In genomic region chr11:82901165-82901938, GRCh38 we compare ENCODE assay signal across 8 cellular contexts. TPM values are rescaled to one million over a fixed set of nuclear protein-coding genes. Genes with fewer than 3 reads are reported as not detected.
A peak's percentile ranks its signal among the peaks of the same experiment; 100 is the strongest.
DNase-seq lines count a peak whose midpoint lies in the region; ATAC-seq and TF ChIP-seq lines count a peak whose summit lies in the region.

A gene with protein sequence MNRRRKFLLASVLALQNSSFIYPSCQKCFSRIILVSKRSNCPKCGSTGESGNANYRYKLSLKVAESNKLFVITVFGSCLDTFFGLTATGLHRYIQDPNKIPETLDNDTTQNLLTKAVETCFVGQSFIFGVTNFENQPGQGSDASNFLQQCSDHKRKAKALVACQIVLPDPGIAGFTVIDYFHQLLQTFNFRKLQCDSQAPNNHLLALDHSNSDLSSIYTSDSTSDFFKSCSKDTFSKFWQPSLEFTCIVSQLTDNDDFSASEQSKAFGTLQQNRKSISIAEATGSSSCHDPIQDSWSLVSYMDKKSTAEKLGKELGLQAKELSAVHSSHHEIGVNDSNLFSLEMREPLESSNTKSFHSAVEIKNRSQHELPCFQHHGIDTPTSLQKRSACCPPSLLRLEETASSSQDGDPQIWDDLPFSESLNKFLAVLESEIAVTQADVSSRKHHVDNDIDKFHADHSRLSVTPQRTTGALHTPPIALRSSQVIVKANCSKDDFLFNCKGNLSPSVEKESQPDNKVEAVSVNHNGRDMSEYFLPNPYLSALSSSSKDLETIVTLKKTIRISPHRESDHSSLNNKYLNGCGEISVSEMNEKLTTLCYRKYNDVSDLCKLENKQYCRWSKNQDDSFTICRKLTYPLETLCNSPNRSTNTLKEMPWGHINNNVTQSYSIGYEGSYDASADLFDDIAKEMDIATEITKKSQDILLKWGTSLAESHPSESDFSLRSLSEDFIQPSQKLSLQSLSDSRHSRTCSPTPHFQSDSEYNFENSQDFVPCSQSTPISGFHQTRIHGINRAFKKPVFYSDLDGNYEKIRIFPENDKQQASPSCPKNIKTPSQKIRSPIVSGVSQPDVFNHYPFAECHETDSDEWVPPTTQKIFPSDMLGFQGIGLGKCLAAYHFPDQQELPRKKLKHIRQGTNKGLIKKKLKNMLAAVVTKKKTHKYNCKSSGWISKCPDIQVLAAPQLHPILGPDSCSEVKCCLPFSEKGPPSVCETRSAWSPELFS (plus strand): TSS chr11:82901736. CDS start chr11:82914739, 13,003 bp downstream.

- peak; percentile 64 for ATAC-seq in effector memory CD8-positive, alpha-beta T cell (replicated peaks)

- no peaks in the 10 kb centered on the region for H3K27me3 ChIP-seq in CD8-positive, alpha-beta memory T cell (ENCODE audit: insufficient read depth, low read length, poor library complexity, severe bottlenecking)

- H3K4me1 ChIP-seq in CD8-positive, alpha-beta memory T cell (ENCODE audit: insufficient read depth, low read length) = peaks cover 19% of the 10 kb centered on the region

- POLR2A ChIA-PET in CD8-positive, alpha-beta memory T cell (lab: Charles Lee) = interaction anchor here (0.6 to 2.9 kb wide), 18 partner anchors 9 to 385 kb away, joined by 3 to 56 read pairs (median 6); partner anchors contain the start of genes ANKRD42, CCDC90B, PCF11 and RAB30

- H3K9me3 Mint-ChIP-seq in CD8-positive, alpha-beta memory T cell = no peaks in the 10 kb centered on the region
- H3K9me3 Mint-ChIP-seq in effector memory CD8-positive, alpha-beta T cell = no peaks in the 10 kb centered on the region

- peak within 1 kb of the TSS; percentile 90 for H3K4me3 ChIP-seq in CD8-positive, alpha-beta memory T cell (ENCODE audit: low read length)

- peak within 1 kb of the TSS; percentile 98 to 100 (median 100) for H3K27ac Mint-ChIP-seq in CD8-positive, alpha-beta memory T cell
- H3K27ac Mint-ChIP-seq in effector memory CD8-positive, alpha-beta T cell = peak within 1 kb of the TSS; percentile 97

- peak within 1 kb of the TSS; percentile 89 to 100 (median 97) for H3K4me3 Mint-ChIP-seq in CD8-positive, alpha-beta memory T cell
- H3K4me3 Mint-ChIP-seq in effector memory CD8-positive, alpha-beta T cell = peak within 1 kb of the TSS; percentile 89 to 95

- CTCF ChIA-PET in CD8-positive, alpha-beta memory T cell (lab: Charles Lee) = interaction anchor here (0.7 to 4.0 kb wide), 19 partner anchors 16 to 391 kb away, joined by 3 to 31 read pairs (median 4); partner anchors contain the start of genes ANKRD42 and PCF11

- peaks cover 43 to 53% (median 51%) of the 10 kb centered on the region in 3 donors for H3K4me1 Mint-ChIP-seq in CD8-positive, alpha-beta memory T cell
- peaks cover 29 to 40% of the 10 kb centered on the region in 2 donors for H3K4me1 Mint-ChIP-seq in effector memory CD8-positive, alpha-beta T cell (ENCODE audit: low read depth in 2 of 2)

- no peaks in the 10 kb centered on the region for H3K9me3 ChIP-seq in CD8-positive, alpha-beta memory T cell (ENCODE audit: low read length)

- H3K36me3 Mint-ChIP-seq in CD8-positive, alpha-beta memory T cell = peaks cover 0 to 12% (median 0%) of the 10 kb centered on the region in 3 donors
- peaks cover 26% of the 10 kb centered on the region for H3K36me3 Mint-ChIP-seq in effector memory CD8-positive, alpha-beta T cell (ENCODE audit: insufficient read depth)

- peak within 1 kb of the TSS; percentile 96 for H3K27ac ChIP-seq in CD8-positive, alpha-beta memory T cell (ENCODE audit: low read depth, low read length)

- TF ChIP-seq CTCF in GM20000 (IDR thresholded peaks at IDR 0.05; ENCODE audit: extremely low read depth, missing control alignments) = no peak

- H3K36me3 ChIP-seq in CD8-positive, alpha-beta memory T cell (ENCODE audit: insufficient read depth, low read length) = no peaks in the 10 kb centered on the region

- no peaks in the 10 kb centered on the region for H3K27me3 Mint-ChIP-seq in CD8-positive, alpha-beta memory T cell
- H3K27me3 Mint-ChIP-seq in effector memory CD8-positive, alpha-beta T cell = no peaks in the 10 kb centered on the region

- DNase-seq in CD8-positive, alpha-beta memory T cell = peak; percentile 90 to 97 (median 94)
- DNase-seq in GM20000 (ENCODE audit: low spot score) (peak; percentile 89), HT-29 (ENCODE audit: low spot score) (peak; percentile 100), NOMO-1 treated with DMSO at 0.1 percent for 48 hours (lab: John Stamatoyannopoulos, UW; ENCODE audit: unreplicated experiment) (peak; percentile 97), medulla oblongata (ENCODE audit: extremely low spot score) (peak; percentile 99)
- peak; percentile 85 to 90 for DNase-seq in activated CD8-positive, alpha-beta memory T cell treated with anti-CD3 and anti-CD28 coated beads for 4 hours (ENCODE audit: low read depth in 2 of 2)
- peak; percentile 91 to 95 (median 91) for DNase-seq in effector memory CD8-positive, alpha-beta T cell
- peak; percentile 93 for DNase-seq in stimulated activated CD8-positive, alpha-beta memory T cell treated with anti-CD3 and anti-CD28 coated beads, Interleukin-12 subunit alpha, Interleukin-12 subunit beta, amount 100 ng/mL, for 1 hour (ENCODE audit: low read depth)

RNA-seq across cellular contexts. Expression of the gene that starts here (rescaled TPM):
- 10 to 100 TPM; 23.8 to 27.8 TPM for total RNA-seq in CD8-positive, alpha-beta memory T cell
- polyA plus RNA-seq in CD8-positive, alpha-beta memory T cell = 1.6 TPM
- total RNA-seq in HT-29 (2014; rRNA removed; shearing (Covaris generic)) = 5.2 and 5.7 TPM in 2 replicates

Comparison
In these comparisons a context has a peak if more than half of its experiments do, and no peak if none do; other contexts are left out.
1. Peak in every context shown above with its lines: DNase-seq, ATAC-seq, H3K4me3 ChIP-seq and H3K27ac ChIP-seq.